11 cellular contexts compared by ENCODE assay signal in the genomic region with DNA sequence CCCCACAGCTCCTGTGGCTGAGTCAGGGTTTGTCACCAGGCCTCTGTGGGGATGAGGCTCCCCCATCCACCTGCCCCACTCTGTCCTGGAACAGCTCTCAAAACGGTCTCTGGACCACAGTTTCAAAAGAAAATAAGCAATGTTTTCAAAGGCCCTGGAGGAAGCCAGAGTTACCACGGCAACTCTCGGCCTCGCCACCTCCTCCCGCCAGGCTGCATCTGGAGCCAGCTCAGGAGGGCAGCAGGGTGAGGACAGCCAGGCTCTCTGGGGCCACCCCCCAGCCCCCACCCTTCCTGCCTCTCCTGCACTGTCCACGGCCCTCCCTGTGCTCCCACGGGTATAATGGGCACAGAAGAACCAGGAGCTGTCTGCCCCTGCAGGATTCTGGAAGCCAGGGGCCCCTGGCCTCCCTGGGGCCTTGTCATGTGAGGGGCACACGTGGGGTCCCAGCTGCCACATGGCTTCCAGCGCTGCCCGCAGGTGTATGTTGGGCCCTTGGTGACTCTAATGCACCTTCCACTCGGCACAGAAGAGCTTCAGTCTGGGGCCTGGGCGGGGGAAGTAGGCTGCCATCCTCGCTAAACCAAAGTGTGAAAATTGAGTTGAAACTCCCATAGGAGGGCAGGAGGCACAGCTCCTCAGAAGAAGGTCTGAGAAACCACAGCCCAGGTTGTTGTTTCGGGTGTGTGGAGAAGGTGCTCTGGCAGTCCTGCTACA. TPM values are rescaled to one million over a fixed set of nuclear protein-coding genes. Genes with fewer than 3 reads are reported as not detected.
DNase-seq lines count a peak whose midpoint lies in the region; ATAC-seq, FAIRE-seq and TF ChIP-seq lines count a peak whose summit lies in the region.
"Had no signal": no experiment of that assay in that cellular context is flagged by ENCODE, and none has a peak within 500 bp of the region (broad histone marks: within the 10 kb centered on the region; RNA-seq: fewer than 3 reads in every experiment).

No MANE protein-coding gene starts in this region.

- WGBS in small intestine, 3 donors = 48 to 81% (median 52%) methylated on average over 14 of the region's 14 CpGs

- H3K4me1 ChIP-seq in SJSA1 (replicated peaks) (peaks cover 45% of the 10 kb centered on the region), small intestine (ENCODE audit: control insufficient read depth in 2 of 2, insufficient read depth in 1 of 2, low read depth in 1 of 2, low read length in 1 of 2) (peaks cover 0 to 6% of the 10 kb centered on the region in 2 donors), mucosa of descending colon (ENCODE audit: low read depth) (peaks cover 47% of the 10 kb centered on the region)

- H3K27me3 ChIP-seq in SJSA1 (replicated peaks) (no peaks in the 10 kb centered on the region), small intestine (ENCODE audit: control insufficient read depth in 2 of 2, insufficient read depth in 2 of 2, low read length in 2 of 2) (no peaks in the 10 kb centered on the region)

- FAIRE-seq in GM12891 (lab: Jason Lieb, UNC) (peak; percentile 77), small intestine (lab: Jason Lieb, UNC) (no peak)
- FAIRE-seq: islet of Langerhans had no signal

- H3K27ac ChIP-seq in SJSA1 (peak overlapping the region; percentile 16), small intestine (ENCODE audit: low read depth in 1 of 2, low read length in 1 of 2) (peak overlapping the region; percentile 45 to 59)

- intact Hi-C loops in mucosa of descending colon (cut with DNase I, micrococcal nuclease) = no loop called here

- no peak overlapping the region for H3K4me3 ChIP-seq in SJSA1
- no peak overlapping the region for H3K4me3 ChIP-seq in small intestine (ENCODE audit: low read depth in 1 of 2, low read length in 2 of 2)
- H3K4me3 ChIP-seq in mucosa of descending colon = no peak overlapping the region

- no peaks in the 10 kb centered on the region for H3K9me3 ChIP-seq in SJSA1 (replicated peaks)
- H3K9me3 ChIP-seq in small intestine (ENCODE audit: control insufficient read depth, low read depth) = no peaks in the 10 kb centered on the region
- no peaks in the 10 kb centered on the region for H3K9me3 ChIP-seq in mucosa of descending colon

- TF ChIP-seq POLR2A in GM12891 (IDR thresholded peaks at IDR 0.05; ENCODE audit: low read depth, low read length) = no peak

- DNase-seq in GM12891 (ENCODE audit: insufficient read length, low spot score) = no peak
- DNase-seq in SJSA1 (ENCODE audit: low read depth in 1 of 2, low spot score in 2 of 2) = peak in 1 of 2 experiments; percentile 31
- DNase-seq in germinal center (ENCODE audit: low spot score) = peak; percentile 53
- DNase-seq in small intestine = no peak
- no peak for DNase-seq in RPMI8226
- no peak for DNase-seq in NCI-H1048 (lab: John Stamatoyannopoulos, UW)
- DNase-seq in mucosa of descending colon = no peak
- DNase-seq: T-helper 9 cell had no signal

- ATAC-seq in HG03025 (IDR thresholded peaks at IDR 0.05; ENCODE audit: low FRiP score, unreplicated experiment) = no peak
- ATAC-seq in mucosa of descending colon = no peak
- ATAC-seq: HCT116 had no signal

- H3K36me3 ChIP-seq in SJSA1 = peaks cover 85% of the 10 kb centered on the region
- peaks cover 0 to 2% of the 10 kb centered on the region in 2 donors for H3K36me3 ChIP-seq in small intestine (ENCODE audit: control insufficient read depth in 2 of 2, insufficient read depth in 2 of 2, low read length in 2 of 2)
- H3K36me3 ChIP-seq in mucosa of descending colon (ENCODE audit: low read depth) = no peaks in the 10 kb centered on the region

- TF ChIP-seq CTCF in mucosa of descending colon (IDR thresholded peaks at IDR 0.05) = no peak

TF ChIP-seq in GM12891, 5 proteins besides CTCF, POLR2A, EP300 and RAD21:
- TF ChIP-seq SPI1 (IDR thresholded peaks at IDR 0.05; ENCODE audit: low read depth, low read length) = no peak
- no peak for TF ChIP-seq TAF1 (IDR thresholded peaks at IDR 0.05; ENCODE audit: low read depth, low read length)

RNA-seq across cellular contexts. Expression of a gene that starts 10.3 kb away (rescaled TPM):
- polyA plus RNA-seq in GM12891 (2012; ENCODE audit: low read depth, missing spikeins) = 144 TPM
- 140 and 219 TPM in 2 replicates for total RNA-seq in SJSA1 (2014; rRNA removed; shearing (Covaris generic))
- 100 to 1,000 TPM in 1 of 3 donors, 10 to 100 TPM in 2; 11.0 to 231 (median 37.3) TPM for polyA plus RNA-seq in small intestine
- 100 to 1,000 TPM in 2 of 3 donors, 10 to 100 TPM in 1; 98.7 to 551 (median 186) TPM for total RNA-seq in mucosa of descending colon

RNA-seq across cellular contexts. Expression of a gene that starts 13.1 kb away (rescaled TPM):
- polyA plus RNA-seq in GM12891 (2012; ENCODE audit: low read depth, missing spikeins) = 28.8 TPM
- total RNA-seq in SJSA1 (2014; rRNA removed; shearing (Covaris generic)) = 120 and 128 TPM in 2 replicates
- polyA plus RNA-seq in small intestine = 100 to 1,000 TPM in 1 of 3 donors, 10 to 100 TPM in 2; 49.2 to 113 (median 77.4) TPM
- total RNA-seq in mucosa of descending colon = 10 to 100 TPM; 33.9 to 58.8 (median 39.2) TPM

RNA-seq across cellular contexts. Expression of a gene that starts 56.9 kb away (rescaled TPM):
- not detected for polyA plus RNA-seq in GM12891 (2012; ENCODE audit: low read depth, missing spikeins)
- not detected in 2 replicates for total RNA-seq in SJSA1 (2014; rRNA removed; shearing (Covaris generic))
- polyA plus RNA-seq in small intestine = 1 to 10 TPM; 2.6 to 10.0 (median 3.1) TPM
- total RNA-seq in mucosa of descending colon = 1 to 10 TPM; 2.2 to 3.7 (median 2.5) TPM

RNA-seq across cellular contexts. Expression of a gene that starts 57.4 kb away (rescaled TPM):
- polyA plus RNA-seq in GM12891 (2012; ENCODE audit: low read depth, missing spikeins) = 0.46 TPM
- total RNA-seq in SJSA1 (2014; rRNA removed; shearing (Covaris generic)) = not detected in 2 replicates
- polyA plus RNA-seq in small intestine = 10 to 100 TPM; 18.4 to 54.4 (median 21.5) TPM
- 10 to 100 TPM; 15.5 to 44.7 (median 37.4) TPM for total RNA-seq in mucosa of descending colon
